In genomic region chr4:185217390-185217985, GRCh38 we compare ENCODE assay signal across 19 cellular contexts. TPM values are rescaled to one million over a fixed set of nuclear protein-coding genes. Genes with fewer than 3 reads are reported as not detected.
A peak's percentile ranks its signal among the peaks of the same experiment; 100 is the strongest.
DNase-seq lines count a peak whose midpoint lies in the region; ATAC-seq, FAIRE-seq and TF ChIP-seq lines count a peak whose summit lies in the region.
"Had no signal": no experiment of that assay in that cellular context is flagged by ENCODE, and none has a peak within 500 bp of the region (broad histone marks: within the 10 kb centered on the region; RNA-seq: fewer than 3 reads in every experiment).

No MANE protein-coding gene starts in this region.

- H3K9me1 ChIP-seq in K562 (ENCODE audit: control insufficient read depth, insufficient read depth, low read length): no peaks in the 10 kb centered on the region

- peaks cover 0 to 42% (median 13%) of the 10 kb centered on the region in 11 experiments; a peak in 17 of 22 replicates for H3K36me3 ChIP-seq in BLaER1 treated with 17β-estradiol and CSF1 and Interleukin-3, amounts not matched to agents 10 nM and 100 nM
- H3K36me3 ChIP-seq in K562 (ENCODE audit: control insufficient read depth, insufficient read depth, low read length): no peaks in the 10 kb centered on the region; the same call in 2 of the 3 replicates

- CTCF ChIA-PET in K562 (lab: Yijun Ruan, JAX; ENCODE audit: low intra/inter-chr PET ratio): no interaction called here

- H3K4me1 ChIP-seq in BLaER1 treated with 17β-estradiol and CSF1 and Interleukin-3, amounts not matched to agents 10 nM and 100 nM: peaks cover 66 to 79% (median 75%) of the 10 kb centered on the region in 10 experiments
- H3K4me1 ChIP-seq in K562 (replicated peaks in 1 of 2; ENCODE audit: control insufficient read depth in 2 of 2, insufficient read depth in 2 of 2, low read length in 2 of 2): peaks cover 13 to 18% of the 10 kb centered on the region in 2 experiments; a peak in 4 of 5 replicates
- H3K4me1 ChIP-seq: A549 had no signal

- no peak overlapping the region for H3K4me3 ChIP-seq in BLaER1 treated with 17β-estradiol and CSF1 and Interleukin-3, amounts not matched to agents 10 nM and 100 nM
- H3K4me3 ChIP-seq in K562: no peak overlapping the region
- H3K4me3 ChIP-seq: A549 had no signal

- H2AFZ ChIP-seq in K562 (ENCODE audit: low read depth, low read length): no peak overlapping the region

- H3K9ac ChIP-seq in BLaER1 treated with 17β-estradiol and CSF1 and Interleukin-3, amounts not matched to agents 10 nM and 100 nM: no peak overlapping the region
- H3K9ac ChIP-seq in K562 (ENCODE audit: insufficient read depth in 1 of 2, low read depth in 2 of 2, low read length in 2 of 2): no peak overlapping the region
- H3K9ac ChIP-seq: SK-N-SH had no signal

- DNase-seq in NCI-H446 treated with DMSO at 0.1 percent for 48 hours (lab: John Stamatoyannopoulos, UW) (peak; percentile 20), K562 (ENCODE audit: extremely low read depth in 1 of 4, low spot score in 3 of 4) (no peak), putamen (ENCODE audit: low spot score) (peak; percentile 56), NCI-H2029 treated with DMSO at 0.1 percent for 48 hours (lab: John Stamatoyannopoulos, UW) (no peak), NCI-H2196 (lab: John Stamatoyannopoulos, UW; ENCODE audit: unreplicated experiment) (no peak), NCI-H524 treated with DMSO at 0.1 percent for 48 hours (lab: John Stamatoyannopoulos, UW) (no peak), DMS114 treated with DMSO at 0.1 percent for 48 hours (lab: John Stamatoyannopoulos, UW; ENCODE audit: unreplicated experiment) (no peak)
- DNase-seq: Calu3; CD4-positive, alpha-beta T cell; DMS79 treated with DMSO at 0.1 percent for 48 hours; H9; MV-4-11; NCI-H1417 treated with DMSO at 0.1 percent for 48 hours; NCI-H2029; NCI-H2227 treated with DMSO at 0.1 percent for 48 hours; NCI-H69; SK-N-SH had no signal

- FAIRE-seq in K562 (lab: Jason Lieb, UNC): no peak
- FAIRE-seq: A549 had no signal

- peak overlapping the region; percentile 21 to 98 (median 53); a peak in 21 of 22 replicates for H3K4me2 ChIP-seq in BLaER1 treated with 17β-estradiol and CSF1 and Interleukin-3, amounts not matched to agents 10 nM and 100 nM
- no peak overlapping the region for H3K4me2 ChIP-seq in K562 (ENCODE audit: insufficient read depth, low read length)
- H3K4me2 ChIP-seq: A549, SK-N-SH had no signal

- whole genome bisulfite sequencing in K562 (ENCODE audit: insufficient coverage, low coverage, missing lambda C conversion rate): 60% methylated on average over 6 of the region's 6 CpGs

- ATAC-seq in K562: no peak
- ATAC-seq: A549 had no signal

- no peak for TF ChIP-seq CTCF in K562 (IDR thresholded peaks at IDR 0.05 in 2 of 3, conservative IDR thresholded peaks at IDR 0.05 in 1 of 3; ENCODE audit: insufficient read depth in 2 of 3, low read depth in 1 of 3, low read length in 3 of 3)

- POLR2A ChIA-PET in K562 (lab: Yijun Ruan, JAX): no interaction called here

- intact Hi-C loops in K562 (cut with micrococcal nuclease): no loop called here

- in situ Hi-C loops in K562 (cut with MboI): no loop called here

- H4K20me1 ChIP-seq in BLaER1 treated with 17β-estradiol and CSF1 and Interleukin-3, amounts not matched to agents 10 nM and 100 nM: peaks cover 14 to 56% (median 26%) of the 10 kb centered on the region in 11 experiments; a peak in 18 of 22 replicates
- H4K20me1 ChIP-seq in K562 (replicated peaks; ENCODE audit: control insufficient read depth, insufficient read depth, low read length): peaks cover 5% of the 10 kb centered on the region; the same call in 1 of the 2 replicates

- peaks cover 24% of the 10 kb centered on the region; the same call in 2 of the 3 replicates for H3K79me2 ChIP-seq in K562 (ENCODE audit: control insufficient read depth, insufficient read depth, low read length)

- peaks cover 0 to 23% (median 16%) of the 10 kb centered on the region in 11 experiments; a peak in 18 of 22 replicates for H3K9me3 ChIP-seq in BLaER1 treated with 17β-estradiol and CSF1 and Interleukin-3, amounts not matched to agents 10 nM and 100 nM (replicated peaks in 1 of 11)
- H3K9me3 ChIP-seq in K562 (replicated peaks; ENCODE audit: control insufficient read depth, insufficient read depth, low read depth, low read length): no peaks in the 10 kb centered on the region
- H3K9me3 ChIP-seq: A549, SK-N-SH had no signal

- no peak for TF ChIP-seq EP300 in K562 (IDR thresholded peaks at IDR 0.05; ENCODE audit: low read length)

- TF ChIP-seq RAD21 in K562 (CRISPR knock-in tag; conservative IDR thresholded peaks at IDR 0.05 in 1 of 2, IDR thresholded peaks at IDR 0.05 in 1 of 2): no peak

- H3K27me3 ChIP-seq in BLaER1 treated with 17β-estradiol and CSF1 and Interleukin-3, amounts not matched to agents 10 nM and 100 nM: no peaks in the 10 kb centered on the region
- no peaks in the 10 kb centered on the region for H3K27me3 ChIP-seq in K562 (ENCODE audit: control insufficient read depth in 2 of 2, insufficient read depth in 2 of 2, low read length in 2 of 2)

- TF ChIP-seq POLR2A in K562 (conservative IDR thresholded peaks at IDR 0.05): no peak

- H3K27ac ChIP-seq in BLaER1 treated with 17β-estradiol and CSF1 and Interleukin-3, amounts not matched to agents 10 nM and 100 nM: no peak overlapping the region
- no peak overlapping the region for H3K27ac ChIP-seq in K562 (ENCODE audit: extremely low read depth, low read depth, low read length)
- H3K27ac ChIP-seq: A549 had no signal

- BruUV-seq in K562 (replicated peaks; lab: Mats Ljungman, UMichigan): no TSS peak

TF ChIP-seq in K562, 482 proteins besides CTCF, POLR2A, EP300 and RAD21:
- peak; percentile 20; the same call in 1 of the 2 replicates for TF ChIP-seq ZNF316 (IDR thresholded peaks at IDR 0.05)
- no peak for TF ChIP-seq NFIX (CRISPR knock-in tag; IDR thresholded peaks at IDR 0.05; ENCODE audit: low read depth)
- peak; percentile 38; the same call in 1 of the 2 replicates for TF ChIP-seq NFE2 (IDR thresholded peaks at IDR 0.05; ENCODE audit: low read depth)

RNA-seq across cellular contexts. Expression of gene SNX25, which starts 8.1 kb away (rescaled TPM):
- 50.4 and 67.3 TPM in 2 replicates for total RNA-seq in K562 (2011; cell fraction: chromatin; rRNA removed; ENCODE audit: low replicate concordance)
- 12.7 and 16.2 TPM in 2 replicates for total RNA-seq in K562 (2011; cell fraction: nucleolus; rRNA removed)
- 27.6 and 33.9 TPM in 2 replicates for total RNA-seq in K562 (2011; cell fraction: nucleoplasm; rRNA removed)
- total RNA-seq in K562 (2014; rRNA removed): 9.4 and 10.4 TPM in 2 replicates
- 15.5 and 18.0 TPM in 2 replicates for total RNA-seq in K562 (2014; rRNA removed; fragmentation: Illumina TruSeq; extraction: Trizol)
- total RNA-seq in K562 (2015; rRNA removed; fragmentation: Illumina TruSeq; extraction: Trizol): 12.7 and 14.4 TPM in 2 replicates
- total RNA-seq in K562 (2021): 12.6 and 14.4 TPM in 2 replicates
- polyA plus RNA-seq in K562 (2011; rRNA removed): 21.9 and 23.4 TPM in 2 replicates
- 2.3 and 9.1 TPM in 2 replicates for polyA plus RNA-seq in K562 (2011; cell fraction: cytosol; rRNA removed)
- 13.5 and 17.9 TPM in 2 replicates for polyA plus RNA-seq in K562 (2011; cell fraction: nucleus; rRNA removed)
- polyA plus RNA-seq in K562 (2012): 6.5 and 10.3 TPM in 2 replicates
- 10.4 and 13.3 TPM in 2 replicates for polyA plus RNA-seq in K562 (2014; fragmentation: Illumina TruSeq; extraction: Trizol)
- 1 to 10 TPM; 2.5 TPM for polyA plus RNA-seq in K562 (2014; fragmentation: Nextera tagmentation; extraction: Ambion mirVana)
- polyA plus RNA-seq in K562 (2014; rRNA removed): 9.5 and 9.6 TPM in 2 replicates
- 57.4 and 75.6 TPM in 2 replicates for polyA minus RNA-seq in K562 (2011; rRNA and poly(A)+ RNA removed)
- polyA minus RNA-seq in K562 (2011; cell fraction: cytosol; rRNA and poly(A)+ RNA removed): 14.9 and 15.0 TPM in 2 replicates
- polyA minus RNA-seq in K562 (2011; cell fraction: nucleus; rRNA and poly(A)+ RNA removed): 11.8 and 26.8 TPM in 2 replicates

RNA-seq across cellular contexts. Expression of gene CFAP97, which starts 13.7 kb away (rescaled TPM):
- 13.8 and 79.1 TPM in 2 replicates for total RNA-seq in K562 (2011; cell fraction: chromatin; rRNA removed; ENCODE audit: low replicate concordance)
- total RNA-seq in K562 (2011; cell fraction: nucleolus; rRNA removed): 7.0 and 11.4 TPM in 2 replicates
- total RNA-seq in K562 (2011; cell fraction: nucleoplasm; rRNA removed): 19.9 and 32.4 TPM in 2 replicates
- total RNA-seq in K562 (2014; rRNA removed) (19.9 and 22.0 TPM in 2 replicates), K562 (2014; rRNA removed; fragmentation: Illumina TruSeq; extraction: Trizol) (57.7 and 68.7 TPM in 2 replicates), K562 (2015; rRNA removed; fragmentation: Illumina TruSeq; extraction: Trizol) (51.3 and 57.5 TPM in 2 replicates), K562 (2021) (42.7 and 44.6 TPM in 2 replicates)
- polyA plus RNA-seq in K562 (2011; rRNA removed) (48.0 and 57.8 TPM in 2 replicates), K562 (2014; fragmentation: Illumina TruSeq; extraction: Trizol) (35.7 and 44.4 TPM in 2 replicates), K562 (2014; fragmentation: Nextera tagmentation; extraction: Ambion mirVana) (10 to 100 TPM; 17.3 to 42.7 TPM), K562 (2014; rRNA removed) (21.3 and 24.6 TPM in 2 replicates)
- 9.1 and 19.2 TPM in 2 replicates for polyA plus RNA-seq in K562 (2011; cell fraction: cytosol; rRNA removed)
- 14.3 and 16.2 TPM in 2 replicates for polyA plus RNA-seq in K562 (2011; cell fraction: nucleus; rRNA removed)
- polyA plus RNA-seq in K562 (2012): 23.9 and 27.7 TPM in 2 replicates
- polyA minus RNA-seq in K562 (2011; rRNA and poly(A)+ RNA removed): 82.2 and 111 TPM in 2 replicates
- polyA minus RNA-seq in K562 (2011; cell fraction: cytosol; rRNA and poly(A)+ RNA removed): 22.3 and 34.3 TPM in 2 replicates
- polyA minus RNA-seq in K562 (2011; cell fraction: nucleus; rRNA and poly(A)+ RNA removed): 14.9 and 27.8 TPM in 2 replicates

Comparison
In these comparisons a context has a peak if more than half of its experiments do, and no peak if none do; other contexts are left out.
1. DNase-seq: peak in NCI-H446 treated with DMSO at 0.1 percent for 48 hours (single experiment) and putamen (single experiment); none in K562 (0 of 4), NCI-H2029 treated with DMSO at 0.1 percent for 48 hours (single experiment), NCI-H2196 (single experiment), NCI-H524 treated with DMSO at 0.1 percent for 48 hours (single experiment) and DMS114 treated with DMSO at 0.1 percent for 48 hours (single experiment).